ENCODE assay signal across 11 cellular contexts in the genomic region with DNA sequence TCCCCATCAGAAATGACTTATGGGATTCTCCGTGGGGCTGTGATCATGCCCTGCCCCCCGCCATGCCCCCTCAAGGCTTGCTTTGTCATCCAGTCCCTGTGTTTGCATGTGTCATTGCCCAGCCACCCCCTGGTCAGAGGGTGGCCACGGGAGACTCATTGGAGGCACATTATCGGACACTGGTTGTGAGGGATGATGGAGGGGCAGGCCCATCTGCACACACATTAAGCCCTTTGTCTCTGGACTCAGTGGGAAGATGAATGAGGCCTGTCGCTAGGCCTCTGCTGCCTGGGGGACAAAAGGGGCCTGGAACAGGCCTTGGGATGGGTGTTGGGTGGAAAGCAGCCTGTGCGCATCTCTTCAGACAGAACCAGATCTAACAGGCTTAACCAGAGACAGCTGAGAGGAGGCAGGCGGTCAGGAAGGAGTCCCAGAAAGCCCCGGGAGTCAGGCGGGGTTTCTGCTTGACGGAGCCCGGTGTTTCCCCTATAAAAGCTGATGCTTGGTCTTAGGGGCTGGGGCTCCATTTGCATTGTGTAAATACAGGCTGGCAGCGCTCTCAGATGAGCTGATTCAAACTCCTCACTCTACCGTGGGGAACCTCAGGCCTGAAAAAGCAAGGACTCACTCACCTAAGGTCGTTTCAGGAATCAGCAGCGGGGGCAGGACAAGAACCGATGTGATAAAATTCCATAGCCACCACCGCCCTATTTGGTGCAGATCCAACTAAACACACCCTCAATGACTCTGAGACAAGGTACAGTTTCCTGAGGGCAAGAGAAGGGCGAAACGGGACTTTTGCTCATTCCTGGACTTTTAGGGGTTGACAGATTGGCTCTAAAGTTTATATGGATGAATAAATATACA. TPM values are rescaled to one million over a fixed set of nuclear protein-coding genes. Genes with fewer than 3 reads are reported as not detected.
A peak's percentile ranks its signal among the peaks of the same experiment; 100 is the strongest.
DNase-seq lines count a peak whose midpoint lies in the region; ATAC-seq and TF ChIP-seq lines count a peak whose summit lies in the region.
"Had no signal": no experiment of that assay in that cellular context is flagged by ENCODE, and none has a peak within 500 bp of the region (broad histone marks: within the 10 kb centered on the region; RNA-seq: fewer than 3 reads in every experiment).

No MANE protein-coding gene starts in this region.

- peaks cover 36% of the 10 kb centered on the region for H3K4me1 Mint-ChIP-seq in nephron
- H3K4me1 Mint-ChIP-seq: CD4-positive, CD25-positive, alpha-beta regulatory T cell; central memory CD8-positive, alpha-beta T cell had no signal

- CTCF ChIA-PET in GM10248 (lab: Yijun Ruan, JAX) = interaction anchor here (1.0 to 1.8 kb wide), 3 partner anchors 8 to 248 kb away, joined by 3 to 7 read pairs (median 3); no protein-coding TSS in a partner anchor

- peak overlapping the region; percentile 68 to 87 (median 79) for H3K27ac Mint-ChIP-seq in nephron
- H3K27ac Mint-ChIP-seq: CD4-positive, CD25-positive, alpha-beta regulatory T cell; stimulated activated naive CD8-positive, alpha-beta T cell treated with anti-CD3 and anti-CD28 coated beads, Interleukin-15, Interleukin-2, amounts not matched to agents 100 ng/mL and 50 ng/mL, for 24 hours had no signal

- peak overlapping the region; percentile 2 to 92 (median 79) for H3K27ac ChIP-seq in dorsolateral prefrontal cortex

- DNase-seq in GM10248 (ENCODE audit: extremely low spot score) (peak; percentile 25), dorsolateral prefrontal cortex (peak in 9 of 10 donors; percentile 52 to 85 (median 75)), DMS53 treated with DMSO at 0.1 percent for 48 hours (lab: John Stamatoyannopoulos, UW; ENCODE audit: unreplicated experiment) (no peak), kidney glomerular epithelial cell (lab: John Stamatoyannopoulos, UW) (no peak)
- DNase-seq in activated CD8-positive, alpha-beta memory T cell treated with anti-CD3 and anti-CD28 coated beads, Interleukin-2, amount 50 U/mL, for 4 hours = no peak
- DNase-seq: CD4-positive, CD25-positive, alpha-beta regulatory T cell had no signal

- no peaks in the 10 kb centered on the region for H3K36me3 Mint-ChIP-seq in nephron (ENCODE audit: low read depth)
- H3K36me3 Mint-ChIP-seq: CD4-positive, CD25-positive, alpha-beta regulatory T cell had no signal

- H3K4me3 Mint-ChIP-seq in nephron = no peak overlapping the region
- H3K4me3 Mint-ChIP-seq: CD4-positive, CD25-positive, alpha-beta regulatory T cell; central memory CD8-positive, alpha-beta T cell; stimulated activated naive CD8-positive, alpha-beta T cell treated with anti-CD3 and anti-CD28 coated beads, Interleukin-15, Interleukin-2, amounts not matched to agents 100 ng/mL and 50 ng/mL, for 24 hours had no signal

- no peaks in the 10 kb centered on the region for H3K9me3 Mint-ChIP-seq in nephron
- H3K9me3 Mint-ChIP-seq: CD4-positive, CD25-positive, alpha-beta regulatory T cell; central memory CD8-positive, alpha-beta T cell; stimulated activated naive CD8-positive, alpha-beta T cell treated with anti-CD3 and anti-CD28 coated beads, Interleukin-15, Interleukin-2, amounts not matched to agents 100 ng/mL and 50 ng/mL, for 24 hours had no signal

- POLR2A ChIA-PET in GM10248 (lab: Yijun Ruan, JAX) = interaction anchor here (0.7 kb wide), 1 partner anchor 15 kb away, joined by 3 read pairs; no protein-coding TSS in a partner anchor

- ATAC-seq in HG03520 (IDR thresholded peaks at IDR 0.05; ENCODE audit: unreplicated experiment) = peak; percentile 53
- ATAC-seq in HG02571 (IDR thresholded peaks at IDR 0.05; ENCODE audit: unreplicated experiment) = no peak

- intact Hi-C loops in dorsolateral prefrontal cortex (cut with DNase I) = loop anchor here in 1 of 2 donors (5.0 kb wide), 2 partner anchors 46 to 49 kb away; no protein-coding TSS in a partner anchor

- H3K4me3 ChIP-seq in dorsolateral prefrontal cortex = peak overlapping the region in 5 of 59 donors; percentile 9 to 40 (median 13)

- TF ChIP-seq CTCF in GM10248 (IDR thresholded peaks at IDR 0.05; ENCODE audit: control extremely low read depth, extremely low read depth, low read depth, missing control alignments) (no peak), dorsolateral prefrontal cortex (IDR thresholded peaks at IDR 0.05 in 54 of 56, conservative IDR thresholded peaks at IDR 0.05 in 2 of 56; ENCODE audit: low read depth in 1 of 56, partially characterized antibody in 56 of 56) (peak in 5 of 56 donors; percentile 5 to 40 (median 9)), nephron (IDR thresholded peaks at IDR 0.05; ENCODE audit: unreplicated experiment in 3 of 3) (no peak)

- no peaks in the 10 kb centered on the region for H3K27me3 ChIP-seq in dorsolateral prefrontal cortex

- peaks cover 45% of the 10 kb centered on the region for H3K27me3 Mint-ChIP-seq in nephron (ENCODE audit: low read depth)
- H3K27me3 Mint-ChIP-seq: stimulated activated naive CD8-positive, alpha-beta T cell treated with anti-CD3 and anti-CD28 coated beads, Interleukin-15, Interleukin-2, amounts not matched to agents 100 ng/mL and 50 ng/mL, for 24 hours had no signal

RNA-seq across cellular contexts. Expression of a gene that starts 17.0 kb away (rescaled TPM):
- 10 to 100 TPM; 28.0 to 79.8 (median 56.5) TPM for total RNA-seq in dorsolateral prefrontal cortex

RNA-seq across cellular contexts. Expression of a gene that starts 23.7 kb away (rescaled TPM):
- total RNA-seq in dorsolateral prefrontal cortex = 10 to 100 TPM in 56 of 120 experiments, 1 to 10 TPM in 64; 2.1 to 89.8 (median 9.7) TPM
- total RNA-seq: CD4-positive, CD25-positive, alpha-beta regulatory T cell had no signal

RNA-seq across cellular contexts. Expression of a gene that starts 52.1 kb away (rescaled TPM):
- total RNA-seq in dorsolateral prefrontal cortex = 100 to 1,000 TPM in 49 of 120 experiments, 10 to 100 TPM in 71; 52.5 to 507 (median 97.1) TPM

Comparison
In these comparisons a context has a peak if more than half of its experiments do, and no peak if none do; other contexts are left out.
1. DNase-seq: peak in GM10248 (single experiment) and dorsolateral prefrontal cortex (9 of 10); none in DMS53 treated with DMSO at 0.1 percent for 48 hours (single experiment), kidney glomerular epithelial cell (single experiment) and activated CD8-positive, alpha-beta memory T cell treated with anti-CD3 and anti-CD28 coated beads, Interleukin-2, amount 50 U/mL, for 4 hours (single experiment).